ENCODE assay signal across 25 cellular contexts in the genomic region with DNA sequence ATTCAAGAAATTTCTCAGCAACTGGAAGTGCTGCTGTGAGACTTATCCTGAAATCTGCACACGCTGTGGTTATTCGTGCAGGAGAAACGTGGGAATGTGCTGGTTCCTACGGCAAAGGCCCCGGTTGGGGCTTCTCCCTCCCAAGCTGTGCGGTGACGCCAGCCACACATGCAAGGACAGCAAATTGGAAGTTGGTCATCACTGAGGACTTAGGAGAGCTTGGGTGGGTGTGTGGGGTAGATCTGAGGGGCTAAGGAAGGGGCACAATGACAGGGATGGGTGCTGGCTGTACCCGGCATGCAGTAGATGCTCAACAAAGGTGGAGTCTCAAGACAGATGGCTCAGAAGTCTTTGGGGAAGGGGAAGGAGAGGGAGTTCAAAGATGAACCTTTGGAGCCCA.
"Had no signal": no experiment of that assay in that cellular context is flagged by ENCODE, and none has a peak within 500 bp of the region (broad histone marks: within the 10 kb centered on the region; RNA-seq: fewer than 3 reads in every experiment).

No MANE protein-coding gene starts in this region.

- H3K27me3 Mint-ChIP-seq: activated naive CD8-positive, alpha-beta T cell treated with anti-CD3 and anti-CD28 coated beads for 36 hours had no signal

- H3K36me3 Mint-ChIP-seq: activated naive CD8-positive, alpha-beta T cell treated with anti-CD3 and anti-CD28 coated beads for 36 hours had no signal

- H3K27ac ChIP-seq: cardiac muscle cell, SJCRH30, SK-N-MC had no signal

- H3K9me3 Mint-ChIP-seq: activated CD4-positive, alpha-beta T cell treated with anti-CD3 and anti-CD28 coated beads, Interleukin-2, amount 10 ng/mL, durations not matched to agents 24 days and 14 days; activated CD8-positive, alpha-beta T cell treated with anti-CD3 and anti-CD28 coated beads for 36 hours; activated naive CD8-positive, alpha-beta T cell treated with anti-CD3 and anti-CD28 coated beads for 36 hours; activated T-cell treated with anti-CD3 and anti-CD28 coated beads, Interleukin-2, amount 50 U/mL, for 72 hours; activated T-helper 17 cell treated with anti-CD3 and anti-CD28 coated beads, Interleukin-2, amount 50 U/mL, for 72 hours; central memory CD8-positive, alpha-beta T cell had no signal

- H3K4me1 Mint-ChIP-seq: activated CD4-positive, alpha-beta T cell treated with anti-CD3 and anti-CD28 coated beads, Interleukin-2, amount 10 ng/mL, durations not matched to agents 24 days and 14 days; activated naive CD8-positive, alpha-beta T cell treated with anti-CD3 and anti-CD28 coated beads for 36 hours; activated T-helper 17 cell treated with anti-CD3 and anti-CD28 coated beads, Interleukin-2, amount 50 U/mL, for 72 hours; central memory CD8-positive, alpha-beta T cell had no signal

- ATAC-seq: activated CD8-positive, alpha-beta T cell treated with anti-CD3 and anti-CD28 coated beads for 36 hours; activated T-cell treated with anti-CD3 and anti-CD28 coated beads, Interleukin-2, amount 50 U/mL, for 72 hours; activated T-helper 17 cell treated with anti-CD3 and anti-CD28 coated beads, Interleukin-2, amount 50 U/mL, for 72 hours had no signal

- H3K27me3 ChIP-seq: SJCRH30 had no signal

- H3K9me3 ChIP-seq: SJCRH30 had no signal

- H3K4me3 Mint-ChIP-seq: activated CD4-positive, alpha-beta T cell treated with anti-CD3 and anti-CD28 coated beads, Interleukin-2, amount 10 ng/mL, durations not matched to agents 24 days and 14 days; activated CD8-positive, alpha-beta T cell treated with anti-CD3 and anti-CD28 coated beads for 36 hours; activated naive CD8-positive, alpha-beta T cell treated with anti-CD3 and anti-CD28 coated beads for 36 hours; activated T-cell treated with anti-CD3 and anti-CD28 coated beads, Interleukin-2, amount 50 U/mL, for 72 hours; activated T-helper 17 cell treated with anti-CD3 and anti-CD28 coated beads, Interleukin-2, amount 50 U/mL, for 72 hours; central memory CD8-positive, alpha-beta T cell had no signal

- H3K36me3 ChIP-seq: cardiac muscle cell, SJCRH30 had no signal

- H3K4me1 ChIP-seq: SJCRH30 had no signal

- H3K4me3 ChIP-seq: cardiac muscle cell, SJCRH30, SK-N-MC had no signal

- H3K27ac Mint-ChIP-seq: activated CD4-positive, alpha-beta T cell treated with anti-CD3 and anti-CD28 coated beads, Interleukin-2, amount 10 ng/mL, durations not matched to agents 24 days and 14 days; activated CD8-positive, alpha-beta T cell treated with anti-CD3 and anti-CD28 coated beads for 36 hours; activated naive CD8-positive, alpha-beta T cell treated with anti-CD3 and anti-CD28 coated beads for 36 hours; activated T-cell treated with anti-CD3 and anti-CD28 coated beads, Interleukin-2, amount 50 U/mL, for 72 hours; activated T-helper 17 cell treated with anti-CD3 and anti-CD28 coated beads, Interleukin-2, amount 50 U/mL, for 72 hours had no signal

- DNase-seq: activated CD4-positive, alpha-beta T cell treated with anti-CD3 and anti-CD28 coated beads, Interleukin-2, amount 10 ng/mL, durations not matched to agents 24 days and 14 days; activated CD4-positive, alpha-beta T cell treated with anti-CD3 and anti-CD28 coated beads, Interleukin-2, amount 50 U/mL, for 4 hours; activated CD8-positive, alpha-beta T cell treated with anti-CD3 and anti-CD28 coated beads for 36 hours; activated effector memory CD4-positive, alpha-beta T cell treated with anti-CD3 and anti-CD28 coated beads, Interleukin-2, amount 50 U/mL, for 16 hours; activated naive CD4-positive, alpha-beta T cell; activated naive CD4-positive, alpha-beta T cell treated with anti-CD3 and anti-CD28 coated beads, Interleukin-2, amount 50 U/mL, for 16 hours; activated naive CD8-positive, alpha-beta T cell treated with anti-CD3 and anti-CD28 coated beads for 36 hours; activated T-cell treated with anti-CD3 and anti-CD28 coated beads, Interleukin-2, amount 50 U/mL, for 1 hour; activated T-cell treated with anti-CD3 and anti-CD28 coated beads, Interleukin-2, amount 50 U/mL, for 72 hours; amniotic stem cell; aorta; NCI-H1105; NCI-H1417 treated with DMSO at 0.1 percent for 48 hours; NCI-H2081; NCI-H345; NCI-H524 treated with DMSO at 0.1 percent for 48 hours; NCI-H748 treated with DMSO at 0.1 percent for 48 hours; OCI-M1; Right ventricle myocardium superior; SJCRH30; T1000 had no signal
